In the genomic region with DNA sequence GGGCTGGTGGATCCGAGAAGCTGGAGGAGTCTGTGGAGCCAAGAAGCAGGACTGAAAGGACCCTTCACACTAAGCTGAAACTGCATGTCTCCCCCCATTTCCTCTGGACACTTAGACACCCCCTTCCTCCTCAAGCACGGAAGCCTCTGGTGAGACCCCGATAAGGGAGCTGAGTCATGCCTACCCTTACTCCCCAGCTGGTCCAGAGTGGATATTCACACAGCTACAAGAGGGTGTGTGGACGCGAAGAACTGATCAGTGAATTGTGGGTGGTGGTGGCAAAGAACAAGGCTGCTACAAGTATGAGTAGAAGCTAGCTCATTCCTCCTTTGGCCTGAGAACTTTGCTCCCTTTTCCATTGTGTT, we compare ENCODE assay signal across 1 cellular context.
A peak's percentile ranks its signal among the peaks of the same experiment; 100 is the strongest.
TF ChIP-seq lines count a peak whose summit lies in the region.

No MANE protein-coding gene starts in this region.

TF ChIP-seq in endothelial cell of umbilical vein, 7 proteins besides CTCF, POLR2A, EP300 and RAD21:
- TF ChIP-seq EZH2 (IDR thresholded peaks at IDR 0.05; ENCODE audit: borderline replicate concordance, low read depth, low read length, severe bottlenecking) (no peak), FOS (IDR thresholded peaks at IDR 0.05; ENCODE audit: borderline replicate concordance, insufficient read depth, low read length) (no peak), POLR2AphosphoS5 (IDR thresholded peaks at IDR 0.05; ENCODE audit: insufficient read depth, low read depth, low read length) (no peak), MYC (IDR thresholded peaks at IDR 0.05; ENCODE audit: low read depth, low read length) (no peak), GATA2 (IDR thresholded peaks at IDR 0.05; ENCODE audit: insufficient read depth, insufficient read length, low read depth, low read length) (peak; percentile 85), JUN (IDR thresholded peaks at IDR 0.05; ENCODE audit: borderline replicate concordance, insufficient read depth, insufficient read length, low read depth) (peak; percentile 24)
- TF ChIP-seq, protein P1, sequence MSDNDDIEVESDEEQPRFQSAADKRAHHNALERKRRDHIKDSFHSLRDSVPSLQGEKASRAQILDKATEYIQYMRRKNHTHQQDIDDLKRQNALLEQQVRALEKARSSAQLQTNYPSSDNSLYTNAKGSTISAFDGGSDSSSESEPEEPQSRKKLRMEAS (IDR thresholded peaks at IDR 0.05; ENCODE audit: insufficient read depth, insufficient read length): no peak
